In the genomic region with DNA sequence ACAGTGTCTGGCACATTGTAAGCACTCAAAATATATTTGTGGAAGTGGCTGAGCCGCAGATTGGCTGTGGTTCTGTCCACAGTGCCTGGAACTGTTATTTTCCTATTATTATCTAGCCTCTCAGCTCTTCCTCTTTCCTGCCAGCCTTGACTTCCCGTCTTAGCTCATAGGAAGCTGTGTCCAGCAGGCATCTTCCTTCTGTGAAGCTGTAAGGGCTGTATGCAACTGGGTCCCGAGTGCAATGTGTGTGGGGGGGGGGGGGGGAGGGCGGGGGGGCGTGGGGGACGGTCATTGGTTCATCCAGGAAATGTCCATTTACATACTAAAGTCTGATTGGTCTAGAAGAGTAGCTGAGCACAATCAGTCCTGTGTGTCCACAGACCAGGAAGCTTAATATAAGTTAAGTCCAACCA, we compare ENCODE assay signal across 8 cellular contexts.
DNase-seq lines count a peak whose midpoint lies in the region; ATAC-seq and TF ChIP-seq lines count a peak whose summit lies in the region.

No MANE protein-coding gene starts in this region.

- H3K4me3 ChIP-seq in AG09309 (ENCODE audit: control insufficient read depth, low read depth, low read length): no peak overlapping the region
- no peak overlapping the region for H3K4me3 ChIP-seq in body of pancreas

- peak; percentile 60 for ATAC-seq in body of pancreas
- peak; percentile 82 for ATAC-seq in left lobe of liver
- no peak for ATAC-seq in GM18907 (IDR thresholded peaks at IDR 0.05; ENCODE audit: unreplicated experiment)
- no peak for ATAC-seq in activated CD8-positive, alpha-beta T cell treated with anti-CD3 and anti-CD28 coated beads, Interleukin-2, amount 10 ng/mL, durations not matched to agents 7 days and 5 days

- H3K9me3 ChIP-seq in body of pancreas: no peaks in the 10 kb centered on the region

- H3K36me3 ChIP-seq in body of pancreas (replicated peaks in 1 of 2; ENCODE audit: insufficient read depth in 1 of 2, low read depth in 2 of 2): no peaks in the 10 kb centered on the region

- no peak overlapping the region for H3K4me3 Mint-ChIP-seq in activated CD8-positive, alpha-beta T cell treated with anti-CD3 and anti-CD28 coated beads, Interleukin-2, amount 10 ng/mL, durations not matched to agents 7 days and 5 days

- peak; percentile 16 for DNase-seq in AG09309 (ENCODE audit: low read depth)
- peak; percentile 28 for DNase-seq in NAMALWA (ENCODE audit: low spot score)
- DNase-seq in body of pancreas: peak in 3 of 4 donors; percentile 9 to 36 (median 17)
- DNase-seq in left lobe of liver (ENCODE audit: low spot score): peak; percentile 46
- DNase-seq in mesenteric fat pad (ENCODE audit: low spot score): no peak
- DNase-seq in stimulated activated CD4-positive, alpha-beta T cell treated with anti-CD3 and anti-CD28 coated beads, Interleukin-2, amount 100 ng/mL, for 48 hours: no peak
- no peak for DNase-seq in activated CD8-positive, alpha-beta T cell treated with anti-CD3 and anti-CD28 coated beads, Interleukin-2, amount 10 ng/mL, durations not matched to agents 7 days and 5 days

- H3K27ac Mint-ChIP-seq in activated CD8-positive, alpha-beta T cell treated with anti-CD3 and anti-CD28 coated beads, Interleukin-2, amount 10 ng/mL, durations not matched to agents 7 days and 5 days: no peak overlapping the region

- intact Hi-C loops in body of pancreas (cut with DNase I): no loop called here

- H3K27ac ChIP-seq in body of pancreas: no peak overlapping the region

- CTCF ChIA-PET in activated CD8-positive, alpha-beta T cell treated with anti-CD3 and anti-CD28 coated beads, Interleukin-2, amount 10 ng/mL, durations not matched to agents 7 days and 5 days (lab: Charles Lee): interaction anchor here (0.8 to 2.0 kb wide), 5 partner anchors 24 to 503 kb away, joined by 3 to 19 read pairs (median 6); no protein-coding TSS in a partner anchor

- no peaks in the 10 kb centered on the region for H3K27me3 ChIP-seq in body of pancreas

- TF ChIP-seq CTCF in AG09309 (IDR thresholded peaks at IDR 0.05; ENCODE audit: control insufficient read depth, insufficient read depth, low read depth, low read length, missing control alignments): no peak
- TF ChIP-seq CTCF in body of pancreas (IDR thresholded peaks at IDR 0.05): no peak

- no peaks in the 10 kb centered on the region for H3K9me3 Mint-ChIP-seq in activated CD8-positive, alpha-beta T cell treated with anti-CD3 and anti-CD28 coated beads, Interleukin-2, amount 10 ng/mL, durations not matched to agents 7 days and 5 days (ENCODE audit: insufficient read depth)

- no peaks in the 10 kb centered on the region for H3K36me3 Mint-ChIP-seq in activated CD8-positive, alpha-beta T cell treated with anti-CD3 and anti-CD28 coated beads, Interleukin-2, amount 10 ng/mL, durations not matched to agents 7 days and 5 days (ENCODE audit: low read depth)

- TF ChIP-seq POLR2A in body of pancreas (IDR thresholded peaks at IDR 0.05): no peak

- H3K27me3 Mint-ChIP-seq in activated CD8-positive, alpha-beta T cell treated with anti-CD3 and anti-CD28 coated beads, Interleukin-2, amount 10 ng/mL, durations not matched to agents 7 days and 5 days (ENCODE audit: low read depth): peaks cover 20% of the 10 kb centered on the region

- H3K4me1 Mint-ChIP-seq in activated CD8-positive, alpha-beta T cell treated with anti-CD3 and anti-CD28 coated beads, Interleukin-2, amount 10 ng/mL, durations not matched to agents 7 days and 5 days (ENCODE audit: low read depth): no peaks in the 10 kb centered on the region

- H3K4me1 ChIP-seq in body of pancreas: no peaks in the 10 kb centered on the region

- POLR2A ChIA-PET in activated CD8-positive, alpha-beta T cell treated with anti-CD3 and anti-CD28 coated beads, Interleukin-2, amount 10 ng/mL, durations not matched to agents 7 days and 5 days (lab: Charles Lee): no interaction called here

- 16 to 29% methylated on average over 6 of the region's 6 CpGs for WGBS in body of pancreas, 2 donors

Comparison
In these comparisons a context has a peak if more than half of its experiments do, and no peak if none do; other contexts are left out.
1. DNase-seq: peak in AG09309 (single experiment), NAMALWA (single experiment), body of pancreas (3 of 4) and left lobe of liver (single experiment); none in mesenteric fat pad (single experiment), stimulated activated CD4-positive, alpha-beta T cell treated with anti-CD3 and anti-CD28 coated beads, Interleukin-2, amount 100 ng/mL, for 48 hours (0 of 2) and activated CD8-positive, alpha-beta T cell treated with anti-CD3 and anti-CD28 coated beads, Interleukin-2, amount 10 ng/mL, durations not matched to agents 7 days and 5 days (single experiment).
2. ATAC-seq: peak in body of pancreas (single experiment) and left lobe of liver (single experiment); none in GM18907 (single experiment) and activated CD8-positive, alpha-beta T cell treated with anti-CD3 and anti-CD28 coated beads, Interleukin-2, amount 10 ng/mL, durations not matched to agents 7 days and 5 days (single experiment).